8 cellular contexts compared by ENCODE assay signal in genomic region chr2:153519260-153519875, GRCh38. TPM values are rescaled to one million over a fixed set of nuclear protein-coding genes. Genes with fewer than 3 reads are reported as not detected.
DNase-seq lines count a peak whose midpoint lies in the region; ATAC-seq and TF ChIP-seq lines count a peak whose summit lies in the region.

No MANE protein-coding gene starts in this region.

- TF ChIP-seq CTCF in dorsolateral prefrontal cortex (IDR thresholded peaks at IDR 0.05 in 54 of 56, conservative IDR thresholded peaks at IDR 0.05 in 2 of 56; ENCODE audit: low read depth in 1 of 56, partially characterized antibody in 56 of 56) (peak; percentile 78 to 100 (median 92)), mucosa of descending colon (IDR thresholded peaks at IDR 0.05) (peak; percentile 57)

- H3K36me3 ChIP-seq in mucosa of descending colon (ENCODE audit: low read depth) = no peaks in the 10 kb centered on the region

- H3K4me3 ChIP-seq in dorsolateral prefrontal cortex = no peak overlapping the region
- H3K4me3 ChIP-seq in mucosa of descending colon = no peak overlapping the region

- no peaks in the 10 kb centered on the region for H3K9me3 ChIP-seq in mucosa of descending colon

- intact Hi-C loops in dorsolateral prefrontal cortex (cut with DNase I) = loop anchor here (5.0 to 10.0 kb wide), 3 partner anchors 775 to 1482 kb away; no protein-coding TSS in a partner anchor
- intact Hi-C loops in mucosa of descending colon (cut with DNase I, micrococcal nuclease) = no loop called here

- peak; percentile 46 for ATAC-seq in GM18519 (IDR thresholded peaks at IDR 0.05; ENCODE audit: low FRiP score, unreplicated experiment)
- ATAC-seq in mucosa of descending colon = peak; percentile 34

- no peak overlapping the region for H3K27ac ChIP-seq in dorsolateral prefrontal cortex

- H3K4me1 ChIP-seq in mucosa of descending colon (ENCODE audit: low read depth) = no peaks in the 10 kb centered on the region

- peak; percentile 39 for DNase-seq in AG20443 (ENCODE audit: low spot score)
- peak; percentile 22 to 54 for DNase-seq in NCI-H1930 (lab: John Stamatoyannopoulos, UW)
- peak; percentile 10 for DNase-seq in activated CD4-positive, CD25-positive, alpha-beta regulatory T cell treated with anti-CD3 and anti-CD28 coated beads, Interleukin-2, amount 50 U/mL, for 16 hours (ENCODE audit: low read depth, low spot score)
- DNase-seq in dorsolateral prefrontal cortex = peak in 7 of 10 donors; percentile 28 to 79 (median 52)
- peak in 2 of 3 donors; percentile 47 to 78 for DNase-seq in mucosa of descending colon
- DNase-seq in stromal cell of bone marrow (ENCODE audit: low read depth) = peak; percentile 13
- DNase-seq in cerebellar nuclear complex (lab: John Stamatoyannopoulos, UW) = no peak

- H3K27me3 ChIP-seq in dorsolateral prefrontal cortex = peaks cover 0 to 8% (median 0%) of the 10 kb centered on the region in 45 donors

RNA-seq across cellular contexts. Expression of gene RPRM, which starts 40.8 kb away (rescaled TPM):
- total RNA-seq in dorsolateral prefrontal cortex = 10 to 100 TPM in 65 of 120 experiments, 1 to 10 TPM in 55; 1.8 to 28.0 (median 10.7) TPM
- 1 to 10 TPM in 2 of 3 donors, not detected in 1; 2.5 to 9.2 TPM for total RNA-seq in mucosa of descending colon

Comparison
In these comparisons a context has a peak if more than half of its experiments do, and no peak if none do; other contexts are left out.
1. DNase-seq: peak in AG20443 (single experiment), NCI-H1930 (2 of 2), activated CD4-positive, CD25-positive, alpha-beta regulatory T cell treated with anti-CD3 and anti-CD28 coated beads, Interleukin-2, amount 50 U/mL, for 16 hours (single experiment), dorsolateral prefrontal cortex (7 of 10), mucosa of descending colon (2 of 3) and stromal cell of bone marrow (single experiment); none in cerebellar nuclear complex (0 of 2).
2. intact Hi-C loops: an anchor here in dorsolateral prefrontal cortex (5.0 to 10.0 kb wide); none called in mucosa of descending colon.